Comparison of ENCODE assay signal across 9 cellular contexts in genomic region chr4:338759-339097, GRCh38. TPM values are rescaled to one million over a fixed set of nuclear protein-coding genes. Genes with fewer than 3 reads are reported as not detected.
A peak's percentile ranks its signal among the peaks of the same experiment; 100 is the strongest.
DNase-seq lines count a peak whose midpoint lies in the region; ATAC-seq and TF ChIP-seq lines count a peak whose summit lies in the region.
"Had no signal": no experiment of that assay in that cellular context is flagged by ENCODE, and none has a peak within 500 bp of the region (broad histone marks: within the 10 kb centered on the region; RNA-seq: fewer than 3 reads in every experiment).

No MANE protein-coding gene starts in this region.

- TF ChIP-seq CTCF in AG04450 (IDR thresholded peaks at IDR 0.05; ENCODE audit: low read depth, low read length) (no peak), GM20000 (IDR thresholded peaks at IDR 0.05; ENCODE audit: extremely low read depth, missing control alignments) (no peak)

- POLR2A ChIA-PET in AG04450 (lab: Yijun Ruan, JAX), result interaction anchor here (1.1 to 1.4 kb wide), 3 partner anchors 34 to 285 kb away, joined by 4 to 5 read pairs (median 5); partner anchors contain the start of genes ZNF595 and ZNF732
- POLR2A ChIA-PET in naive thymus-derived CD4-positive, alpha-beta T cell (lab: Charles Lee), result interaction anchor here (0.5 to 3.2 kb wide), 6 partner anchors 36 to 325 kb away, joined by 3 to 24 read pairs (median 4); no protein-coding TSS in a partner anchor

- H3K27ac ChIP-seq in AG04450 (ENCODE audit: low read depth, low read length), result no peak overlapping the region
- H3K27ac ChIP-seq in naive thymus-derived CD4-positive, alpha-beta T cell (ENCODE audit: low read depth, low read length), result peak overlapping the region; percentile 85

- no peaks in the 10 kb centered on the region for H3K27me3 Mint-ChIP-seq in IgD-negative memory B cell
- H3K27me3 Mint-ChIP-seq in dendritic cell treated with granulocyte-macrophage colony-stimulating factor and Interleukin-4, amounts not matched to agents 40 ng/mL and 50 ng/mL, for 4 days, result peaks cover 4% of the 10 kb centered on the region
- H3K27me3 Mint-ChIP-seq in naive thymus-derived CD4-positive, alpha-beta T cell, result peaks cover 0 to 6% (median 0%) of the 10 kb centered on the region in 5 donors

- DNase-seq in AG04450 (ENCODE audit: low read depth, low spot score), result no peak
- DNase-seq in naive thymus-derived CD4-positive, alpha-beta T cell, result no peak
- DNase-seq in NCI-H510A (lab: John Stamatoyannopoulos, UW), result no peak
- DNase-seq in GM20000 (ENCODE audit: low spot score), result no peak
- no peak for DNase-seq in hypothalamus (lab: John Stamatoyannopoulos, UW)
- DNase-seq: midbrain had no signal

- H3K9me3 Mint-ChIP-seq in IgD-negative memory B cell, result peaks cover 3 to 31% (median 22%) of the 10 kb centered on the region in 3 donors
- peaks cover 57% of the 10 kb centered on the region for H3K9me3 Mint-ChIP-seq in dendritic cell treated with granulocyte-macrophage colony-stimulating factor and Interleukin-4, amounts not matched to agents 40 ng/mL and 50 ng/mL, for 4 days
- peaks cover 10 to 83% (median 50%) of the 10 kb centered on the region in 11 donors for H3K9me3 Mint-ChIP-seq in naive thymus-derived CD4-positive, alpha-beta T cell

- peak overlapping the region in 2 of 3 donors; percentile 96 to 99 for H3K27ac Mint-ChIP-seq in IgD-negative memory B cell
- H3K27ac Mint-ChIP-seq in dendritic cell treated with granulocyte-macrophage colony-stimulating factor and Interleukin-4, amounts not matched to agents 40 ng/mL and 50 ng/mL, for 4 days, result peak overlapping the region; percentile 100
- H3K27ac Mint-ChIP-seq in naive thymus-derived CD4-positive, alpha-beta T cell, result peak overlapping the region; percentile 76 to 100 (median 99)

- peak overlapping the region; percentile 78 for H3K4me3 ChIP-seq in AG04450 (ENCODE audit: low read depth, low read length)
- peak overlapping the region; percentile 91 for H3K4me3 ChIP-seq in naive thymus-derived CD4-positive, alpha-beta T cell (ENCODE audit: low read length)

- no peak for ATAC-seq in naive thymus-derived CD4-positive, alpha-beta T cell
- ATAC-seq in HG03196 (IDR thresholded peaks at IDR 0.05; ENCODE audit: unreplicated experiment), result no peak

- intact Hi-C loops in dendritic cell treated with granulocyte-macrophage colony-stimulating factor and Interleukin-4, amounts not matched to agents 40 ng/mL and 50 ng/mL, for 4 days (cut with micrococcal nuclease), result loop anchor here (10.0 kb wide), 1 partner anchor 136 kb away; no protein-coding TSS in a partner anchor
- intact Hi-C loops in naive thymus-derived CD4-positive, alpha-beta T cell (cut with micrococcal nuclease), result loop anchor here (5.0 kb wide), 3 partner anchors 34 to 444 kb away; partner anchors contain the start of gene ZNF718 (in 2 of the 2)

- H3K36me3 Mint-ChIP-seq in IgD-negative memory B cell, result peaks cover 19% of the 10 kb centered on the region
- H3K36me3 Mint-ChIP-seq in dendritic cell treated with granulocyte-macrophage colony-stimulating factor and Interleukin-4, amounts not matched to agents 40 ng/mL and 50 ng/mL, for 4 days (ENCODE audit: low read depth), result peaks cover 71% of the 10 kb centered on the region
- peaks cover 16 to 66% (median 61%) of the 10 kb centered on the region in 5 donors for H3K36me3 Mint-ChIP-seq in naive thymus-derived CD4-positive, alpha-beta T cell

- peaks cover 16 to 31% (median 28%) of the 10 kb centered on the region in 3 donors for H3K4me1 Mint-ChIP-seq in IgD-negative memory B cell
- peaks cover 21% of the 10 kb centered on the region for H3K4me1 Mint-ChIP-seq in dendritic cell treated with granulocyte-macrophage colony-stimulating factor and Interleukin-4, amounts not matched to agents 40 ng/mL and 50 ng/mL, for 4 days (ENCODE audit: low read depth)
- H3K4me1 Mint-ChIP-seq in naive thymus-derived CD4-positive, alpha-beta T cell, result peaks cover 11 to 47% (median 41%) of the 10 kb centered on the region in 7 donors

- CTCF ChIA-PET in AG04450 (lab: Charles Lee), result no interaction called here
- CTCF ChIA-PET in naive thymus-derived CD4-positive, alpha-beta T cell (lab: Charles Lee), result no interaction called here

- peaks cover 9 to 10% of the 10 kb centered on the region in 2 donors for H3K4me1 ChIP-seq in naive thymus-derived CD4-positive, alpha-beta T cell (ENCODE audit: control insufficient read depth in 2 of 2, insufficient read depth in 2 of 2, low read length in 2 of 2)

- H3K27me3 ChIP-seq in AG04450 (ENCODE audit: control insufficient read depth, insufficient read depth, low read length), result no peaks in the 10 kb centered on the region
- no peaks in the 10 kb centered on the region for H3K27me3 ChIP-seq in naive thymus-derived CD4-positive, alpha-beta T cell (ENCODE audit: control insufficient read depth in 2 of 2, insufficient read depth in 2 of 2, low read length in 2 of 2)

- peaks cover 43% of the 10 kb centered on the region for H3K9me3 ChIP-seq in AG04450 (ENCODE audit: control insufficient read depth, insufficient read depth, low read length)
- H3K9me3 ChIP-seq in naive thymus-derived CD4-positive, alpha-beta T cell (ENCODE audit: control insufficient read depth in 2 of 3, low read length in 3 of 3), result peaks cover 0 to 45% (median 23%) of the 10 kb centered on the region in 3 experiments

- H3K4me3 Mint-ChIP-seq in IgD-negative memory B cell, result peak overlapping the region; percentile 95 to 100 (median 98)
- H3K4me3 Mint-ChIP-seq in dendritic cell treated with granulocyte-macrophage colony-stimulating factor and Interleukin-4, amounts not matched to agents 40 ng/mL and 50 ng/mL, for 4 days, result peak overlapping the region; percentile 99
- H3K4me3 Mint-ChIP-seq in naive thymus-derived CD4-positive, alpha-beta T cell, result peak overlapping the region; percentile 93 to 100 (median 99)

- peaks cover 0 to 34% (median 6%) of the 10 kb centered on the region in 3 experiments for H3K36me3 ChIP-seq in naive thymus-derived CD4-positive, alpha-beta T cell (ENCODE audit: control insufficient read depth in 2 of 3, insufficient read depth in 3 of 3, low read length in 3 of 3)

RNA-seq across cellular contexts. Expression of gene ZNF141, which starts 1.1 kb away (rescaled TPM):
- polyA plus RNA-seq in AG04450 (2011; rRNA removed) (4.3 and 4.7 TPM in 2 replicates), IgD-negative memory B cell (10.5 TPM)
- polyA minus RNA-seq in AG04450 (2011; rRNA and poly(A)+ RNA removed), result 7.1 and 9.1 TPM in 2 replicates
- 10 to 100 TPM; 19.7 to 76.1 (median 29.0) TPM for total RNA-seq in naive thymus-derived CD4-positive, alpha-beta T cell
- polyA plus RNA-seq in naive thymus-derived CD4-positive, alpha-beta T cell, result 10 to 100 TPM; 10.7 to 17.7 TPM

RNA-seq across cellular contexts. Expression of gene ZNF732, which starts 33.5 kb away (rescaled TPM):
- 0.04 and 0.12 TPM in 2 replicates for polyA plus RNA-seq in AG04450 (2011; rRNA removed)
- 0.41 and 0.48 TPM in 2 replicates for polyA minus RNA-seq in AG04450 (2011; rRNA and poly(A)+ RNA removed)
- polyA plus RNA-seq in IgD-negative memory B cell, result 0.16 TPM
- total RNA-seq in naive thymus-derived CD4-positive, alpha-beta T cell, result not detected
- not detected for polyA plus RNA-seq in naive thymus-derived CD4-positive, alpha-beta T cell
